Comparison of ENCODE assay signal across 23 cellular contexts in genomic region chr6:105035299-105035698, GRCh38.
DNase-seq lines count a peak whose midpoint lies in the region; ATAC-seq, FAIRE-seq and TF ChIP-seq lines count a peak whose summit lies in the region.
"Had no signal": no experiment of that assay in that cellular context is flagged by ENCODE, and none has a peak within 500 bp of the region (broad histone marks: within the 10 kb centered on the region; RNA-seq: fewer than 3 reads in every experiment).

No MANE protein-coding gene starts in this region.

- H3K4me3 Mint-ChIP-seq in WTC11 (no peak overlapping the region), nephron progenitor cell (no peak overlapping the region)
- H3K4me3 Mint-ChIP-seq: B cell, CD14-positive monocyte, IgD-negative memory B cell had no signal

- peaks cover 70% of the 10 kb centered on the region for H3K4me1 ChIP-seq in Karpas-422 (ENCODE audit: low read length)
- H3K4me1 ChIP-seq: SJSA1 had no signal

- H3K9ac ChIP-seq in Karpas-422 (ENCODE audit: low read length): no peak overlapping the region

- DNase-seq in D721Med (ENCODE audit: insufficient read length, low spot score) (no peak), Karpas-422 (no peak), WTC11 (ENCODE audit: low spot score) (no peak), nephron progenitor cell (no peak), mucosa of gallbladder (ENCODE audit: low spot score) (no peak)
- no peak for DNase-seq in activated naive CD4-positive, alpha-beta T cell treated with anti-CD3 and anti-CD28 coated beads, Interleukin-2, amount 50 U/mL, for 72 hours (ENCODE audit: low spot score in 2 of 2)
- DNase-seq: EL, GF-D8, Kasumi-1, NCI-H1694, NCI-H2081, NCI-H2171, NCI-H345, NCI-H524 had no signal

- no peak for TF ChIP-seq CTCF in D721Med (IDR thresholded peaks at IDR 0.05; ENCODE audit: insufficient read depth, missing control alignments)
- TF ChIP-seq CTCF in WTC11 (IDR thresholded peaks at IDR 0.05): no peak
- no peak for TF ChIP-seq CTCF in nephron progenitor cell (IDR thresholded peaks at IDR 0.05)

- peak overlapping the region; percentile 36 for H3K27ac ChIP-seq in Karpas-422 (ENCODE audit: low read length)
- H3K27ac ChIP-seq: A549, SJSA1 had no signal

- H3K36me3 ChIP-seq in Karpas-422 (ENCODE audit: insufficient read depth, low read length): no peaks in the 10 kb centered on the region
- H3K36me3 ChIP-seq: SJSA1 had no signal

- H2AFZ ChIP-seq in Karpas-422 (ENCODE audit: low read length): no peak overlapping the region

- H3K27ac Mint-ChIP-seq in WTC11 (peak overlapping the region; percentile 90), nephron progenitor cell (peak overlapping the region; percentile 71)
- H3K27ac Mint-ChIP-seq in activated naive CD4-positive, alpha-beta T cell treated with anti-CD3 and anti-CD28 coated beads, Interleukin-2, amount 50 U/mL, for 72 hours: no peak overlapping the region
- H3K27ac Mint-ChIP-seq: B cell, CD14-positive monocyte, IgD-negative memory B cell had no signal

- CTCF ChIA-PET in WTC11 (lab: Charles Lee): no interaction called here

- H3K79me2 ChIP-seq in Karpas-422 (ENCODE audit: low read length): peaks cover 67% of the 10 kb centered on the region

- peak; percentile 16 for FAIRE-seq in D721Med (lab: Jason Lieb, UNC)
- FAIRE-seq: A549, H1, HTR-8/SVneo, RCC 7860 had no signal

- POLR2A ChIA-PET in WTC11 (lab: Charles Lee): no interaction called here

- no peak for ATAC-seq in WTC11
- no peak for ATAC-seq in activated naive CD4-positive, alpha-beta T cell treated with anti-CD3 and anti-CD28 coated beads, Interleukin-2, amount 50 U/mL, for 72 hours
- ATAC-seq in GM18517 (IDR thresholded peaks at IDR 0.05; ENCODE audit: unreplicated experiment): no peak
- ATAC-seq: A549 had no signal

- no peaks in the 10 kb centered on the region for H3K27me3 ChIP-seq in Karpas-422 (ENCODE audit: low read length)

- H3K36me3 Mint-ChIP-seq in WTC11: peaks cover 5% of the 10 kb centered on the region
- H3K36me3 Mint-ChIP-seq in nephron progenitor cell (ENCODE audit: low read depth): peaks cover 26% of the 10 kb centered on the region
- no peaks in the 10 kb centered on the region for H3K36me3 Mint-ChIP-seq in activated naive CD4-positive, alpha-beta T cell treated with anti-CD3 and anti-CD28 coated beads, Interleukin-2, amount 50 U/mL, for 72 hours
- H3K36me3 Mint-ChIP-seq: CD14-positive monocyte, IgD-negative memory B cell had no signal

- H3K9me3 ChIP-seq in Karpas-422 (ENCODE audit: low read length): no peaks in the 10 kb centered on the region
- H3K9me3 ChIP-seq: A549, SJSA1 had no signal

- peak overlapping the region; percentile 56 for H3K4me2 ChIP-seq in Karpas-422 (ENCODE audit: low read depth, low read length, poor library complexity, severe bottlenecking)
- H3K4me2 ChIP-seq: A549 had no signal

- no peaks in the 10 kb centered on the region for H3K27me3 Mint-ChIP-seq in WTC11 (ENCODE audit: low read depth)
- H3K27me3 Mint-ChIP-seq in nephron progenitor cell (ENCODE audit: low read depth, poor library complexity): peaks cover 3% of the 10 kb centered on the region
- H3K27me3 Mint-ChIP-seq: B cell had no signal

- H3K4me1 Mint-ChIP-seq in WTC11 (peaks cover 38% of the 10 kb centered on the region), nephron progenitor cell (peaks cover 46% of the 10 kb centered on the region)
- H3K4me1 Mint-ChIP-seq: B cell, CD14-positive monocyte, IgD-negative memory B cell had no signal

- no peaks in the 10 kb centered on the region for H4K20me1 ChIP-seq in Karpas-422 (ENCODE audit: insufficient read depth, low read depth, low read length)

- H3K4me3 ChIP-seq in Karpas-422 (ENCODE audit: low read length): no peak overlapping the region
- H3K4me3 ChIP-seq: A549, SJSA1 had no signal

- no peaks in the 10 kb centered on the region for H3K9me2 ChIP-seq in Karpas-422 (replicated peaks; ENCODE audit: insufficient read depth, low read length)

- no peaks in the 10 kb centered on the region; the same call in 1 of the 2 replicates for H3K9me3 Mint-ChIP-seq in WTC11
- H3K9me3 Mint-ChIP-seq in nephron progenitor cell: no peaks in the 10 kb centered on the region
- H3K9me3 Mint-ChIP-seq in activated naive CD4-positive, alpha-beta T cell treated with anti-CD3 and anti-CD28 coated beads, Interleukin-2, amount 50 U/mL, for 72 hours: no peaks in the 10 kb centered on the region
- H3K9me3 Mint-ChIP-seq: CD14-positive monocyte, IgD-negative memory B cell had no signal

TF ChIP-seq in WTC11, 78 proteins besides CTCF, POLR2A, EP300 and RAD21:
- no peak for TF ChIP-seq ATF2 (CRISPR knock-in tag; IDR thresholded peaks at IDR 0.05; ENCODE audit: borderline replicate concordance, low read depth)
- TF ChIP-seq MLX (CRISPR knock-in tag; IDR thresholded peaks at IDR 0.05): no peak
- TF ChIP-seq ZNF121 (CRISPR knock-in tag; IDR thresholded peaks at IDR 0.05): no peak
- no peak for TF ChIP-seq ETV6 (CRISPR knock-in tag; IDR thresholded peaks at IDR 0.05)
- TF ChIP-seq MAX (CRISPR knock-in tag; IDR thresholded peaks at IDR 0.05): no peak
- no peak for TF ChIP-seq ARID4B (CRISPR knock-in tag; IDR thresholded peaks at IDR 0.05; ENCODE audit: borderline replicate concordance)

Comparison
In these comparisons a context has a peak if more than half of its experiments do, and no peak if none do; other contexts are left out.
1. H3K27ac Mint-ChIP-seq: peak in WTC11 (single experiment) and nephron progenitor cell (single experiment); none in activated naive CD4-positive, alpha-beta T cell treated with anti-CD3 and anti-CD28 coated beads, Interleukin-2, amount 50 U/mL, for 72 hours (0 of 2).